1 cellular context compared by ENCODE assay signal in the genomic region with DNA sequence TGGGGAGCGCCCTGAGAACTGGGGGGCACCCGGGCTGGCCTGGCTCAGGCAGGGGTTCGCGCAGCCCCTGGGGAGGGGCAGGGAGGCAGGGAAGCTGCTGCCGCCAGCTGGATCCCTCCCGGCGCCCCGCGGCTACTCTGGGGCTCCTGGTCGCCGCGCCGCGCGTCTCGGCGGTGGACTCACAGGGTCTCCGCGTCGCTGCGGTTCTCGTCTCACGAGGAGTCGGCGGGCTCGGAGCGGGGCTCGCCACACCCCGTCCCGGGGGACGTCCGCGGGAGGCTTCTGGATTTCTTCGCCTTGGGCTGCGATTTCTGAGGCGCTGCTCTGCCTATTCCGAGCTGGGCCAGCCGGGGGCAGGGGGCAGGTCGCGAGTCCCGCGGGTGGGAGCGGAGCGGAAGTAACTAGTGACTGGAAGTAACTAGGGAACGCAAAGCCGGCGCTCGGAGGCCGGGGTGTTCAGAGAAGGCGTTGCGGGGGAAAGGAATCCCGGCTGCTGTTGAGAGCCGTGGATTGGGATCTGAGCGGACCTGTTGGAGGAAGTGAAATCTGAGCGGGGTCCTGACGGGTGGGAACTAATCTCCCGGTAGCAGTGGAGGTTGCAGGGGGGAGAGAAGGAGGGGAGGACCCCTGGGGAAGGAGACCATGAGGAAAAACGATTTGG.
A peak's percentile ranks its signal among the peaks of the same experiment; 100 is the strongest.
TF ChIP-seq lines count a peak whose summit lies in the region.

No MANE protein-coding gene starts in this region.

TF ChIP-seq in HepG2, 621 proteins besides CTCF, POLR2A, EP300 and RAD21 (continued from another document and continues in another):
- TF ChIP-seq ZBTB43 (CRISPR knock-in tag; conservative IDR thresholded peaks at IDR 0.05): 0 out of 2 replicates have a peak, but pooled peaks have one; percentile 34
- TF ChIP-seq ZNF230 (CRISPR knock-in tag; IDR thresholded peaks at IDR 0.05): no peak
- no peak for TF ChIP-seq CBX5 (CRISPR knock-in tag; IDR thresholded peaks at IDR 0.05; ENCODE audit: borderline replicate concordance)
- TF ChIP-seq, protein P1, sequence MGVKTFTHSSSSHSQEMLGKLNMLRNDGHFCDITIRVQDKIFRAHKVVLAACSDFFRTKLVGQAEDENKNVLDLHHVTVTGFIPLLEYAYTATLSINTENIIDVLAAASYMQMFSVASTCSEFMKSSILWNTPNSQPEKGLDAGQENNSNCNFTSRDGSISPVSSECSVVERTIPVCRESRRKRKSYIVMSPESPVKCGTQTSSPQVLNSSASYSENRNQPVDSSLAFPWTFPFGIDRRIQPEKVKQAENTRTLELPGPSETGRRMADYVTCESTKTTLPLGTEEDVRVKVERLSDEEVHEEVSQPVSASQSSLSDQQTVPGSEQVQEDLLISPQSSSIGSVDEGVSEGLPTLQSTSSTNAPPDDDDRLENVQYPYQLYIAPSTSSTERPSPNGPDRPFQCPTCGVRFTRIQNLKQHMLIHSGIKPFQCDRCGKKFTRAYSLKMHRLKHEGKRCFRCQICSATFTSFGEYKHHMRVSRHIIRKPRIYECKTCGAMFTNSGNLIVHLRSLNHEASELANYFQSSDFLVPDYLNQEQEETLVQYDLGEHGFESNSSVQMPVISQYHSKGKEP (CRISPR knock-in tag; IDR thresholded peaks at IDR 0.05): no peak
- TF ChIP-seq SAP130 (CRISPR knock-in tag; IDR thresholded peaks at IDR 0.05; ENCODE audit: low read depth): peak; percentile 43
- no peak for TF ChIP-seq RFXAP (CRISPR knock-in tag; IDR thresholded peaks at IDR 0.05; ENCODE audit: borderline replicate concordance)
- TF ChIP-seq, protein P2, sequence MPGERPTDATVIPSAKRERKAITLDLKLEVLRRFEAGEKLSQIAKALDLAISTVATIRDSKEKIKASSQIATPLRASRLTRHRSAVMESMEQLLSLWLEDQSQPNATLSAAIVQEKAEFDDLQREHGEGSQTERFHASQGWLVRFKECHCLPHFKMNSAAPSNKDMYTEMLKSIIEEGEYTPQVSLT (CRISPR knock-in tag; IDR thresholded peaks at IDR 0.05; ENCODE audit: borderline replicate concordance, low read depth): no peak
- no peak for TF ChIP-seq ZNF746 (CRISPR knock-in tag; IDR thresholded peaks at IDR 0.05)
- TF ChIP-seq ZNF143 (CRISPR knock-in tag; IDR thresholded peaks at IDR 0.05): no peak
- TF ChIP-seq ZNF264 (CRISPR knock-in tag; IDR thresholded peaks at IDR 0.05): no peak
- TF ChIP-seq ZNF33A (CRISPR knock-in tag; IDR thresholded peaks at IDR 0.05; ENCODE audit: borderline replicate concordance): peak; percentile 73; the same call in 1 of the 2 replicates
- no peak for TF ChIP-seq ZNF576 (CRISPR knock-in tag; IDR thresholded peaks at IDR 0.05)
- peak; percentile 58; the same call in 1 of the 2 replicates for TF ChIP-seq SATB2 (CRISPR knock-in tag; IDR thresholded peaks at IDR 0.05)
- TF ChIP-seq ZBTB7A (CRISPR knock-in tag; IDR thresholded peaks at IDR 0.05): no peak
- TF ChIP-seq, protein P3, sequence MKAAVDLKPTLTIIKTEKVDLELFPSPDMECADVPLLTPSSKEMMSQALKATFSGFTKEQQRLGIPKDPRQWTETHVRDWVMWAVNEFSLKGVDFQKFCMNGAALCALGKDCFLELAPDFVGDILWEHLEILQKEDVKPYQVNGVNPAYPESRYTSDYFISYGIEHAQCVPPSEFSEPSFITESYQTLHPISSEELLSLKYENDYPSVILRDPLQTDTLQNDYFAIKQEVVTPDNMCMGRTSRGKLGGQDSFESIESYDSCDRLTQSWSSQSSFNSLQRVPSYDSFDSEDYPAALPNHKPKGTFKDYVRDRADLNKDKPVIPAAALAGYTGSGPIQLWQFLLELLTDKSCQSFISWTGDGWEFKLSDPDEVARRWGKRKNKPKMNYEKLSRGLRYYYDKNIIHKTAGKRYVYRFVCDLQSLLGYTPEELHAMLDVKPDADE (CRISPR knock-in tag; IDR thresholded peaks at IDR 0.05): 0 out of 2 replicates have a peak, but pooled peaks have one; percentile 72
- TF ChIP-seq KLF15 (CRISPR knock-in tag; IDR thresholded peaks at IDR 0.05; ENCODE audit: borderline replicate concordance): no peak
- no peak for TF ChIP-seq ZNF672 (CRISPR knock-in tag; IDR thresholded peaks at IDR 0.05)
- TF ChIP-seq, protein P4, sequence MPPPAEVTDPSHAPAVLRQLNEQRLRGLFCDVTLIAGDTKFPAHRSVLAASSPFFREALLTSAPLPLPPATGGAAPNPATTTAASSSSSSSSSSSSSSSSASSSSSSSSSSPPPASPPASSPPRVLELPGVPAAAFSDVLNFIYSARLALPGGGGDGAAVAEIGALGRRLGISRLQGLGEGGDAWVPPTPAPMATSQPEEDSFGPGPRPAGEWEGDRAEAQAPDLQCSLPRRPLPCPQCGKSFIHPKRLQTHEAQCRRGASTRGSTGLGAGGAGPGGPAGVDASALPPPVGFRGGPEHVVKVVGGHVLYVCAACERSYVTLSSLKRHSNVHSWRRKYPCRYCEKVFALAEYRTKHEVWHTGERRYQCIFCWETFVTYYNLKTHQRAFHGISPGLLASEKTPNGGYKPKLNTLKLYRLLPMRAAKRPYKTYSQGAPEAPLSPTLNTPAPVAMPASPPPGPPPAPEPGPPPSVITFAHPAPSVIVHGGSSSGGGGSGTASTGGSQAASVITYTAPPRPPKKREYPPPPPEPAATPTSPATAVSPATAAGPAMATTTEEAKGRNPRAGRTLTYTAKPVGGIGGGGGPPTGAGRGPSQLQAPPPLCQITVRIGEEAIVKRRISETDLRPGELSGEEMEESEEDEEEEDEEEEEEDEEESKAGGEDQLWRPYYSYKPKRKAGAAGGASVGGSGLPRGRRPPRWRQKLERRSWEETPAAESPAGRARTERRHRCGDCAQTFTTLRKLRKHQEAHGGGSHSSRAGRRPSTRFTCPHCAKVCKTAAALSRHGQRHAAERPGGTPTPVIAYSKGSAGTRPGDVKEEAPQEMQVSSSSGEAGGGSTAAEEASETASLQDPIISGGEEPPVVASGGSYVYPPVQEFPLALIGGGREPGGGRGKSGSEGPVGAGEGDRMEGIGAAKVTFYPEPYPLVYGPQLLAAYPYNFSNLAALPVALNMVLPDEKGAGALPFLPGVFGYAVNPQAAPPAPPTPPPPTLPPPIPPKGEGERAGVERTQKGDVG (CRISPR knock-in tag; IDR thresholded peaks at IDR 0.05; ENCODE audit: borderline replicate concordance): 0 out of 2 replicates have a peak, but pooled peaks have one; percentile 34
- TF ChIP-seq NPAS2 (CRISPR knock-in tag; IDR thresholded peaks at IDR 0.05; ENCODE audit: borderline replicate concordance): no peak
- peak; percentile 29; the same call in 1 of the 2 replicates for TF ChIP-seq KLF12 (CRISPR knock-in tag; IDR thresholded peaks at IDR 0.05; ENCODE audit: borderline replicate concordance)
- no peak for TF ChIP-seq U2AF1 (optimal IDR thresholded peaks at IDR 0.05; ENCODE audit: low read depth, low read length)
- TF ChIP-seq IKZF4 (CRISPR knock-in tag; IDR thresholded peaks at IDR 0.05; ENCODE audit: borderline replicate concordance, low read depth, not compliant biosample characterization): no peak
- TF ChIP-seq RBFOX2 (IDR thresholded peaks at IDR 0.05; ENCODE audit: low read depth, low read length): peak; percentile 57
- no peak for TF ChIP-seq ZNF207 (IDR thresholded peaks at IDR 0.05; ENCODE audit: borderline replicate concordance)
- peak; percentile 36 for TF ChIP-seq ZNF501 (CRISPR knock-in tag; IDR thresholded peaks at IDR 0.05)
- no peak for TF ChIP-seq ATF4 (CRISPR knock-in tag; IDR thresholded peaks at IDR 0.05)
- no peak for TF ChIP-seq ZNF451 (CRISPR knock-in tag; IDR thresholded peaks at IDR 0.05)
- TF ChIP-seq TERF1 (CRISPR knock-in tag; IDR thresholded peaks at IDR 0.05): no peak
- peak; percentile 95 for TF ChIP-seq AGO2 (optimal IDR thresholded peaks at IDR 0.05; ENCODE audit: low read depth, low read length)
- no peak for TF ChIP-seq ZNF468 (CRISPR knock-in tag; IDR thresholded peaks at IDR 0.05)
- TF ChIP-seq HNF1A (IDR thresholded peaks at IDR 0.05; ENCODE audit: low read depth): no peak
- 0 out of 2 replicates have a peak, but pooled peaks have one; percentile 20 for TF ChIP-seq HNF1A (CRISPR knock-in tag; IDR thresholded peaks at IDR 0.05; ENCODE audit: borderline replicate concordance)
- TF ChIP-seq, protein P5, sequence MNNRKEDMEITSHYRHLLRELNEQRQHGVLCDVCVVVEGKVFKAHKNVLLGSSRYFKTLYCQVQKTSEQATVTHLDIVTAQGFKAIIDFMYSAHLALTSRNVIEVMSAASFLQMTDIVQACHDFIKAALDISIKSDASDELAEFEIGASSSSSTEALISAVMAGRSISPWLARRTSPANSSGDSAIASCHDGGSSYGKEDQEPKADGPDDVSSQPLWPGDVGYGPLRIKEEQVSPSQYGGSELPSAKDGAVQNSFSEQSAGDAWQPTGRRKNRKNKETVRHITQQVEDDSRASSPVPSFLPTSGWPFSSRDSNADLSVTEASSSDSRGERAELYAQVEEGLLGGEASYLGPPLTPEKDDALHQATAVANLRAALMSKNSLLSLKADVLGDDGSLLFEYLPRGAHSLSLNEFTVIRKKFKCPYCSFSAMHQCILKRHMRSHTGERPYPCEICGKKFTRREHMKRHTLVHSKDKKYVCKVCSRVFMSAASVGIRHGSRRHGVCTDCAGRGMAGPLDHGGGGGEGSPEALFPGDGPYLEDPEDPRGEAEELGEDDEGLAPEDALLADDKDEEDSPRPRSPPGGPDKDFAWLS (CRISPR knock-in tag; IDR thresholded peaks at IDR 0.05; ENCODE audit: borderline replicate concordance): no peak
- TF ChIP-seq ISL2 (CRISPR knock-in tag; IDR thresholded peaks at IDR 0.05): no peak; the same call in 1 of the 2 replicates
